In genomic region chr15:57150066-57150865, GRCh38 we compare ENCODE assay signal across 13 cellular contexts.
A peak's percentile ranks its signal among the peaks of the same experiment; 100 is the strongest.
DNase-seq lines count a peak whose midpoint lies in the region; ATAC-seq and TF ChIP-seq lines count a peak whose summit lies in the region.
"Had no signal": no experiment of that assay in that cellular context is flagged by ENCODE, and none has a peak within 500 bp of the region (broad histone marks: within the 10 kb centered on the region; RNA-seq: fewer than 3 reads in every experiment).

No MANE protein-coding gene starts in this region.

- DNase-seq in RWPE2 (ENCODE audit: low spot score) (no peak), RKO (ENCODE audit: low spot score) (no peak), H4 (ENCODE audit: low spot score) (no peak), AG08396 (ENCODE audit: low spot score) (no peak)
- DNase-seq: activated CD4-positive, alpha-beta T cell treated with anti-CD3 and anti-CD28 coated beads for 48 hours; activated T-cell treated with anti-CD3 and anti-CD28 coated beads, Interleukin-2, amount 50 U/mL, for 1 hour; amygdala; CD4-positive, alpha-beta T cell; gastrocnemius medialis; NCI-H2081 had no signal

- 0 out of 2 replicates have a peak, but pooled peaks cover 9% of the 10 kb centered on the region for H3K36me3 ChIP-seq in RWPE2 (ENCODE audit: low read depth)
- peaks cover 0 to 9% of the 10 kb centered on the region in 2 donors for H3K36me3 ChIP-seq in gastroesophageal sphincter
- H3K36me3 ChIP-seq in subcutaneous abdominal adipose tissue (ENCODE audit: control insufficient read depth in 5 of 5, insufficient read depth in 5 of 5, low read length in 5 of 5) = peaks cover 0 to 3% (median 0%) of the 10 kb centered on the region in 5 donors
- H3K36me3 ChIP-seq: gastrocnemius medialis had no signal

- TF ChIP-seq EP300 in gastroesophageal sphincter (IDR thresholded peaks at IDR 0.05) = no peak

- peaks cover 60% of the 10 kb centered on the region for H3K4me1 Mint-ChIP-seq in brain

- TF ChIP-seq CTCF in RWPE2 (IDR thresholded peaks at IDR 0.05; ENCODE audit: poor library complexity, severe bottlenecking) (no peak), brain (conservative IDR thresholded peaks at IDR 0.05) (no peak), gastroesophageal sphincter (IDR thresholded peaks at IDR 0.05) (no peak)

- no peaks in the 10 kb centered on the region for H3K27me3 ChIP-seq in RWPE2 (ENCODE audit: insufficient read depth, poor library complexity, severe bottlenecking)
- H3K27me3 ChIP-seq in gastroesophageal sphincter = no peaks in the 10 kb centered on the region
- no peaks in the 10 kb centered on the region for H3K27me3 ChIP-seq in subcutaneous abdominal adipose tissue (ENCODE audit: control insufficient read depth in 5 of 5, insufficient read depth in 4 of 5, low read length in 5 of 5)
- H3K27me3 ChIP-seq: gastrocnemius medialis had no signal

- ATAC-seq in RWPE2 (ENCODE audit: low read depth) (peak; percentile 48; the same call in 2 of the 3 replicates), gastroesophageal sphincter (no peak)
- ATAC-seq: gastrocnemius medialis had no signal

- no peaks in the 10 kb centered on the region for H3K27me3 Mint-ChIP-seq in brain
- H3K27me3 Mint-ChIP-seq: CD4-positive, alpha-beta T cell had no signal

- H3K4me3 Mint-ChIP-seq in brain = peak overlapping the region in 1 of 5 experiments; percentile 15
- H3K4me3 Mint-ChIP-seq: CD4-positive, alpha-beta T cell had no signal

- peak overlapping the region in 3 of 5 experiments; percentile 61 to 93 (median 75) for H3K27ac Mint-ChIP-seq in brain
- H3K27ac Mint-ChIP-seq: CD4-positive, alpha-beta T cell had no signal

- H3K9ac ChIP-seq in subcutaneous abdominal adipose tissue (ENCODE audit: low read length in 5 of 5) = peak overlapping the region in 1 of 5 donors; percentile 56

- peaks cover 55% of the 10 kb centered on the region for H3K36me3 Mint-ChIP-seq in brain

- TF ChIP-seq POLR2A in gastroesophageal sphincter (IDR thresholded peaks at IDR 0.05) = no peak

- H3K4me1 ChIP-seq in RWPE2 (ENCODE audit: insufficient read depth, poor library complexity, severe bottlenecking) (peaks cover 24% of the 10 kb centered on the region), gastroesophageal sphincter (peaks cover 26 to 68% (median 30%) of the 10 kb centered on the region in 3 donors), subcutaneous abdominal adipose tissue (ENCODE audit: control insufficient read depth in 5 of 5, insufficient read depth in 5 of 5, low read length in 5 of 5) (peaks cover 3 to 57% (median 52%) of the 10 kb centered on the region in 5 donors)

- peaks cover 26 to 40% (median 37%) of the 10 kb centered on the region in 5 experiments for H3K9me3 Mint-ChIP-seq in brain

- H3K4me3 ChIP-seq in RWPE2 (ENCODE audit: severe bottlenecking) (no peak overlapping the region), gastroesophageal sphincter (no peak overlapping the region), subcutaneous abdominal adipose tissue (ENCODE audit: low read depth in 1 of 5, low read length in 5 of 5) (no peak overlapping the region)
- H3K4me3 ChIP-seq: gastrocnemius medialis had no signal

- 55% methylated on average over 3 to 4 of the region's 4 CpGs for WGBS in gastroesophageal sphincter (ENCODE audit: low coverage in 1 of 2), 2 donors

- H3K27ac ChIP-seq in RWPE2 (ENCODE audit: poor library complexity, severe bottlenecking) = peak overlapping the region; percentile 29
- peak overlapping the region; percentile 2 to 61 (median 48) for H3K27ac ChIP-seq in gastroesophageal sphincter
- peak overlapping the region; percentile 61 for H3K27ac ChIP-seq in subcutaneous abdominal adipose tissue (ENCODE audit: low read depth, low read length)

- H3K9me3 ChIP-seq in RWPE2 (ENCODE audit: severe bottlenecking) = peaks cover 4% of the 10 kb centered on the region
- H3K9me3 ChIP-seq in gastroesophageal sphincter = no peaks in the 10 kb centered on the region
- H3K9me3 ChIP-seq in subcutaneous abdominal adipose tissue (ENCODE audit: control insufficient read depth in 5 of 5, low read length in 5 of 5) = peaks cover 0 to 12% (median 6%) of the 10 kb centered on the region in 5 donors
